12 cellular contexts compared by ENCODE assay signal in genomic region chr2:10162586-10163497, GRCh38. TPM values are rescaled to one million over a fixed set of nuclear protein-coding genes. Genes with fewer than 3 reads are reported as not detected.
DNase-seq lines count a peak whose midpoint lies in the region; ATAC-seq and TF ChIP-seq lines count a peak whose summit lies in the region.
"Had no signal": no experiment of that assay in that cellular context is flagged by ENCODE, and none has a peak within 500 bp of the region (broad histone marks: within the 10 kb centered on the region; RNA-seq: fewer than 3 reads in every experiment).

No MANE protein-coding gene starts in this region.

- TF ChIP-seq CTCF in DND-41 (IDR thresholded peaks at IDR 0.05; ENCODE audit: borderline replicate concordance, extremely low read depth, low read length, poor library complexity, severe bottlenecking) (peak; percentile 20), mesothelial cell of epicardium (IDR thresholded peaks at IDR 0.05; ENCODE audit: unreplicated experiment) (no peak)

- peaks cover 23% of the 10 kb centered on the region for H3K4me1 Mint-ChIP-seq in mesothelial cell of epicardium

- H3K36me3 ChIP-seq in DND-41 (ENCODE audit: insufficient read depth, low read length), result peaks cover 98% of the 10 kb centered on the region

- no peaks in the 10 kb centered on the region for H3K27me3 ChIP-seq in DND-41 (ENCODE audit: insufficient read depth, low read length, poor library complexity)

- no peak overlapping the region for H3K9ac ChIP-seq in DND-41 (ENCODE audit: low read depth, low read length)

- no peak overlapping the region for H2AFZ ChIP-seq in DND-41 (ENCODE audit: low read depth, low read length)

- no peaks in the 10 kb centered on the region for H3K36me3 Mint-ChIP-seq in mesothelial cell of epicardium

- H3K9me3 Mint-ChIP-seq in mesothelial cell of epicardium, result no peaks in the 10 kb centered on the region
- H3K9me3 Mint-ChIP-seq: T-helper 1 cell treated with Interleukin-12 subunit alpha and Interleukin-12 subunit beta and Interleukin-4 antibody, amounts not matched to agents 30 μg/mL and 1 μg/mL, for 36 hours had no signal

- no peak overlapping the region for H3K4me3 Mint-ChIP-seq in mesothelial cell of epicardium
- H3K4me3 Mint-ChIP-seq: T-helper 1 cell treated with Interleukin-12 subunit alpha and Interleukin-12 subunit beta and Interleukin-4 antibody, amounts not matched to agents 30 μg/mL and 1 μg/mL, for 36 hours had no signal

- H3K4me2 ChIP-seq in DND-41 (ENCODE audit: insufficient read depth, low read length), result no peak overlapping the region

- no peak overlapping the region for H3K27ac ChIP-seq in DND-41 (ENCODE audit: low read length)
- H3K27ac ChIP-seq: epithelial cell of prostate had no signal

- no peak for ATAC-seq in DND-41 (ENCODE audit: insufficient read depth, low read depth)
- ATAC-seq in GM19035 (IDR thresholded peaks at IDR 0.05; ENCODE audit: unreplicated experiment), result no peak

- H4K20me1 ChIP-seq in DND-41 (ENCODE audit: insufficient read depth, low read length), result peaks cover 56% of the 10 kb centered on the region

- peaks cover 6% of the 10 kb centered on the region; the same call in 1 of the 2 replicates for H3K79me2 ChIP-seq in DND-41 (ENCODE audit: insufficient read depth, low read length)

- peak overlapping the region; percentile 60 for H3K27ac Mint-ChIP-seq in mesothelial cell of epicardium
- H3K27ac Mint-ChIP-seq: T-helper 1 cell treated with Interleukin-12 subunit alpha and Interleukin-12 subunit beta and Interleukin-4 antibody, amounts not matched to agents 30 μg/mL and 1 μg/mL, for 36 hours had no signal

- H3K4me3 ChIP-seq in DND-41 (ENCODE audit: low read depth in 1 of 2, low read length in 2 of 2), result no peak overlapping the region

- no peaks in the 10 kb centered on the region for H3K27me3 Mint-ChIP-seq in mesothelial cell of epicardium (ENCODE audit: low read depth)

- no peaks in the 10 kb centered on the region for H3K9me3 ChIP-seq in DND-41 (ENCODE audit: insufficient read depth, low read length, severe bottlenecking)

- no peak for DNase-seq in DND-41
- peak; percentile 73 to 94 (median 76) for DNase-seq in NCI-H1417 (lab: John Stamatoyannopoulos, UW)
- DNase-seq in astrocyte of the hippocampus (ENCODE audit: low read depth, low spot score), result peak; percentile 58
- DNase-seq in mesothelial cell of epicardium (ENCODE audit: low spot score in 2 of 2, unreplicated experiment in 2 of 2), result no peak
- no peak for DNase-seq in activated CD4-positive, alpha-beta T cell treated with anti-CD3 and anti-CD28 coated beads for 1 hour
- DNase-seq in activated gamma-delta T cell treated with Interleukin-2 at 50 U/mL for 16 hours, result no peak
- no peak for DNase-seq in NOMO-1 (lab: John Stamatoyannopoulos, UW; ENCODE audit: unreplicated experiment in 2 of 2)
- DNase-seq: activated effector memory CD4-positive, alpha-beta T cell treated with anti-CD3 and anti-CD28 coated beads, Interleukin-2, amount 50 U/mL, for 16 hours; left cardiac atrium had no signal

- H3K4me1 ChIP-seq in DND-41 (ENCODE audit: insufficient read depth, low read length), result no peaks in the 10 kb centered on the region

RNA-seq across cellular contexts. Expression of gene RRM2, which starts 40.3 kb away (rescaled TPM):
- total RNA-seq in mesothelial cell of epicardium, result 30.8 to 35.7 TPM (median 32.7 TPM) in 3 replicates

Comparison
In these comparisons a context has a peak if more than half of its experiments do, and no peak if none do; other contexts are left out.
1. DNase-seq: peak in NCI-H1417 (3 of 3) and astrocyte of the hippocampus (single experiment); none in DND-41 (single experiment), mesothelial cell of epicardium (0 of 2), activated CD4-positive, alpha-beta T cell treated with anti-CD3 and anti-CD28 coated beads for 1 hour (single experiment), activated gamma-delta T cell treated with Interleukin-2 at 50 U/mL for 16 hours (single experiment) and NOMO-1 (0 of 2).